Comparison of ENCODE assay signal across 21 cellular contexts in the genomic region with DNA sequence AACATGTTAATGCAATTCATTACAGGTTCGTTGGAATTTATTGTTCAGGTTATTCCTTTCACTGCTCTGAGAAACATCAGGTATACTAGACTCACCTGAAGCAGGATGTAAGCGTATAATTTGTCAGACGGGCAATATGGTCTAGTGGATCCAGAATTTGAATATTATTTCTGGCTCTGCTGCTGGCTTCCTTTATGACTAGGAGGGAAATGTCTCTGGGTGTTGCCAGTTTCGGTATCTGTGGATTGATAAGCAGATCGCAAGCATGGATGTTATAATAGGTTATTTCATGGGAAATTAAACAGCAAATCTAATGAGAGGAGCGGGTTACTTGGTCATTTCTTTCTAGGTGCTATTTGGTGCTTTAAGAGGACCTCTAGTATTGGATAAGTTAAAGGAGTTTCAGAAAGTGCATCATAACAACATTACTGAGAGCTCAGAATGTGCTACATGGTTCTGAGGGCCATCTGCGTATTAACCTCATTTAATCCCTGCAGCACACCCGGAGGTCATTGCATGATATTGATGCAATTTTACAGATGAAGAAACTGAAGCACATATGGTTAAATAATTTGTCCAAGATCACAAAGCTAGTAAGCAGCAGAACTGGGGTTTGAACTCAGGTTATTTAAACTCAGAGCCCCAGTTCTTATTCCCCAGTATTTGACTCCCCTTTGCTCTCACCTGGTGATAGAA. TPM values are rescaled to one million over a fixed set of nuclear protein-coding genes. Genes with fewer than 3 reads are reported as not detected.
DNase-seq lines count a peak whose midpoint lies in the region; ATAC-seq and TF ChIP-seq lines count a peak whose summit lies in the region.
"Had no signal": no experiment of that assay in that cellular context is flagged by ENCODE, and none has a peak within 500 bp of the region (broad histone marks: within the 10 kb centered on the region; RNA-seq: fewer than 3 reads in every experiment).

No MANE protein-coding gene starts in this region.

- H3K4me3 ChIP-seq in WERI-Rb-1 (ENCODE audit: low read depth, low read length), result no peak overlapping the region
- H3K4me3 ChIP-seq: GM23248, right atrium auricular region had no signal

- H3K9me3 ChIP-seq in WERI-Rb-1 (ENCODE audit: severe bottlenecking), result no peaks in the 10 kb centered on the region
- H3K9me3 ChIP-seq: neutrophil, right atrium auricular region had no signal

- intact Hi-C loops in CD14-positive monocyte (cut with micrococcal nuclease), result loop anchor here (5.0 to 10.0 kb wide), 2 partner anchors 79 to 136 kb away; no protein-coding TSS in a partner anchor

- no peaks in the 10 kb centered on the region for H3K36me3 Mint-ChIP-seq in activated naive CD8-positive, alpha-beta T cell treated with anti-CD3 and anti-CD28 coated beads, Interleukin-2, amount 50 U/mL, for 24 hours (ENCODE audit: low read depth)
- no peaks in the 10 kb centered on the region for H3K36me3 Mint-ChIP-seq in activated naive CD8-positive, alpha-beta T cell treated with anti-CD3 and anti-CD28 coated beads for 36 hours
- no peaks in the 10 kb centered on the region for H3K36me3 Mint-ChIP-seq in CD14-positive monocyte
- H3K36me3 Mint-ChIP-seq: CD8-positive, alpha-beta T cell had no signal

- TF ChIP-seq CTCF in WERI-Rb-1 (IDR thresholded peaks at IDR 0.05; ENCODE audit: low read depth, low read length) (no peak), CD14-positive monocyte (IDR thresholded peaks at IDR 0.05) (no peak)

- no peak for ATAC-seq in activated naive CD8-positive, alpha-beta T cell treated with anti-CD3 and anti-CD28 coated beads, Interleukin-2, amount 50 U/mL, for 24 hours
- ATAC-seq in HG02885 (IDR thresholded peaks at IDR 0.05; ENCODE audit: poor library complexity, unreplicated experiment), result peak; percentile 24
- ATAC-seq: activated CD8-positive, alpha-beta T cell treated with anti-CD3 and anti-CD28 coated beads for 36 hours; activated T-helper 17 cell treated with anti-CD3 and anti-CD28 coated beads, Interleukin-2, amount 50 U/mL, for 72 hours; CD8-positive, alpha-beta T cell; effector memory CD8-positive, alpha-beta T cell had no signal

- H3K9me3 Mint-ChIP-seq in activated naive CD8-positive, alpha-beta T cell treated with anti-CD3 and anti-CD28 coated beads, Interleukin-2, amount 50 U/mL, for 24 hours, result no peaks in the 10 kb centered on the region
- H3K9me3 Mint-ChIP-seq in activated naive CD8-positive, alpha-beta T cell treated with anti-CD3 and anti-CD28 coated beads for 36 hours, result no peaks in the 10 kb centered on the region
- H3K9me3 Mint-ChIP-seq in CD14-positive monocyte, result no peaks in the 10 kb centered on the region
- H3K9me3 Mint-ChIP-seq: activated CD8-positive, alpha-beta T cell treated with anti-CD3 and anti-CD28 coated beads for 36 hours; activated T-helper 17 cell treated with anti-CD3 and anti-CD28 coated beads, Interleukin-2, amount 50 U/mL, for 72 hours; CD8-positive, alpha-beta T cell; effector memory CD8-positive, alpha-beta T cell had no signal

- H3K4me3 Mint-ChIP-seq in activated naive CD8-positive, alpha-beta T cell treated with anti-CD3 and anti-CD28 coated beads, Interleukin-2, amount 50 U/mL, for 24 hours, result no peak overlapping the region
- H3K4me3 Mint-ChIP-seq in activated naive CD8-positive, alpha-beta T cell treated with anti-CD3 and anti-CD28 coated beads for 36 hours, result no peak overlapping the region
- H3K4me3 Mint-ChIP-seq in CD14-positive monocyte, result no peak overlapping the region
- H3K4me3 Mint-ChIP-seq: activated CD8-positive, alpha-beta T cell treated with anti-CD3 and anti-CD28 coated beads for 36 hours; activated T-helper 17 cell treated with anti-CD3 and anti-CD28 coated beads, Interleukin-2, amount 50 U/mL, for 72 hours; CD8-positive, alpha-beta T cell; effector memory CD8-positive, alpha-beta T cell had no signal

- H3K4me1 Mint-ChIP-seq in activated naive CD8-positive, alpha-beta T cell treated with anti-CD3 and anti-CD28 coated beads, Interleukin-2, amount 50 U/mL, for 24 hours, result peaks cover 20% of the 10 kb centered on the region
- H3K4me1 Mint-ChIP-seq in activated naive CD8-positive, alpha-beta T cell treated with anti-CD3 and anti-CD28 coated beads for 36 hours, result peaks cover 26% of the 10 kb centered on the region
- peaks cover 6% of the 10 kb centered on the region for H3K4me1 Mint-ChIP-seq in CD14-positive monocyte

- no peaks in the 10 kb centered on the region for H3K27me3 Mint-ChIP-seq in activated naive CD8-positive, alpha-beta T cell treated with anti-CD3 and anti-CD28 coated beads, Interleukin-2, amount 50 U/mL, for 24 hours
- H3K27me3 Mint-ChIP-seq in activated naive CD8-positive, alpha-beta T cell treated with anti-CD3 and anti-CD28 coated beads for 36 hours, result no peaks in the 10 kb centered on the region
- H3K27me3 Mint-ChIP-seq in CD14-positive monocyte (ENCODE audit: low read depth in 3 of 3), result peaks cover 0 to 1% (median 0%) of the 10 kb centered on the region in 3 donors
- H3K27me3 Mint-ChIP-seq: activated CD8-positive, alpha-beta T cell treated with anti-CD3 and anti-CD28 coated beads for 36 hours; activated T-helper 17 cell treated with anti-CD3 and anti-CD28 coated beads, Interleukin-2, amount 50 U/mL, for 72 hours; effector memory CD8-positive, alpha-beta T cell had no signal

- no peak overlapping the region for H3K27ac ChIP-seq in WERI-Rb-1
- H3K27ac ChIP-seq: GM23248, neutrophil, right atrium auricular region had no signal

- H3K36me3 ChIP-seq in WERI-Rb-1, result no peaks in the 10 kb centered on the region
- H3K36me3 ChIP-seq: neutrophil, right atrium auricular region had no signal

- no peak for DNase-seq in activated naive CD8-positive, alpha-beta T cell treated with anti-CD3 and anti-CD28 coated beads, Interleukin-2, amount 50 U/mL, for 24 hours
- DNase-seq in activated naive CD8-positive, alpha-beta T cell treated with anti-CD3 and anti-CD28 coated beads for 36 hours, result no peak
- DNase-seq in NCI-H82 (lab: John Stamatoyannopoulos, UW) (peak; percentile 68), WERI-Rb-1 (no peak), NCI-H2107 (lab: John Stamatoyannopoulos, UW) (no peak), CD14-positive monocyte (ENCODE audit: low spot score) (no peak), SW480 (ENCODE audit: low spot score) (no peak)
- DNase-seq: activated CD8-positive, alpha-beta T cell treated with anti-CD3 and anti-CD28 coated beads for 36 hours; amygdala; CD8-positive, alpha-beta T cell; effector memory CD8-positive, alpha-beta T cell; EL; GM23248; midbrain; NCI-H187; NCI-H446 treated with DMSO at 0.1 percent for 48 hours had no signal

- H3K27me3 ChIP-seq in WERI-Rb-1 (ENCODE audit: insufficient read depth, low read depth, severe bottlenecking), result no peaks in the 10 kb centered on the region
- H3K27me3 ChIP-seq: right atrium auricular region had no signal

- peak overlapping the region; percentile 8 for H3K27ac Mint-ChIP-seq in activated naive CD8-positive, alpha-beta T cell treated with anti-CD3 and anti-CD28 coated beads, Interleukin-2, amount 50 U/mL, for 24 hours
- H3K27ac Mint-ChIP-seq in activated naive CD8-positive, alpha-beta T cell treated with anti-CD3 and anti-CD28 coated beads for 36 hours, result no peak overlapping the region
- peak overlapping the region in 1 of 7 donors; percentile 66 for H3K27ac Mint-ChIP-seq in CD14-positive monocyte
- H3K27ac Mint-ChIP-seq: activated CD8-positive, alpha-beta T cell treated with anti-CD3 and anti-CD28 coated beads for 36 hours; activated T-helper 17 cell treated with anti-CD3 and anti-CD28 coated beads, Interleukin-2, amount 50 U/mL, for 72 hours; CD8-positive, alpha-beta T cell; effector memory CD8-positive, alpha-beta T cell had no signal

RNA-seq across cellular contexts. Expression of gene BCAT1, which starts 47.3 kb away (rescaled TPM):
- total RNA-seq in activated naive CD8-positive, alpha-beta T cell treated with anti-CD3 and anti-CD28 coated beads for 36 hours, result 10 to 100 TPM; 58.7 to 59.6 TPM
- 10 to 100 TPM; 15.2 to 16.9 TPM for polyA plus RNA-seq in CD14-positive monocyte
- total RNA-seq: HT-29 had no signal
